Comparison of ENCODE assay signal across 14 cellular contexts in genomic region chr20:61500791-61501321, GRCh38.
A peak's percentile ranks its signal among the peaks of the same experiment; 100 is the strongest.
DNase-seq lines count a peak whose midpoint lies in the region; ATAC-seq, FAIRE-seq and TF ChIP-seq lines count a peak whose summit lies in the region.
"Had no signal": no experiment of that assay in that cellular context is flagged by ENCODE, and none has a peak within 500 bp of the region (broad histone marks: within the 10 kb centered on the region; RNA-seq: fewer than 3 reads in every experiment).

No MANE protein-coding gene starts in this region.

- H3K27me3 Mint-ChIP-seq in activated T-helper 1 cell treated with anti-CD3 and anti-CD28 coated beads, Interleukin-12 subunit alpha, Interleukin-12 subunit beta, Interleukin-2, Interleukin-4 antibody, amounts not matched to agents 30 ng/mL and 10 ng/mL and 1 ng/mL, durations not matched to agents 14 hours and 24 hours and 36 hours (ENCODE audit: insufficient read depth) = no peaks in the 10 kb centered on the region

- no peak overlapping the region for H3K4me3 Mint-ChIP-seq in activated T-helper 1 cell treated with anti-CD3 and anti-CD28 coated beads, Interleukin-12 subunit alpha, Interleukin-12 subunit beta, Interleukin-2, Interleukin-4 antibody, amounts not matched to agents 30 ng/mL and 10 ng/mL and 1 ng/mL, durations not matched to agents 14 hours and 24 hours and 36 hours

- no peak for TF ChIP-seq CTCF in left ventricle myocardium inferior (IDR thresholded peaks at IDR 0.05; ENCODE audit: borderline replicate concordance)

- H4K20me1 ChIP-seq in BLaER1 treated with 17β-estradiol and CSF1 and Interleukin-3, amounts not matched to agents 10 nM and 100 nM = no peaks in the 10 kb centered on the region

- DNase-seq in ELF-1 (ENCODE audit: low read depth, low spot score) = peak; percentile 84
- no peak for DNase-seq in activated T-helper 1 cell treated with anti-CD3 and anti-CD28 coated beads, Interleukin-12 subunit alpha, Interleukin-12 subunit beta, Interleukin-2, Interleukin-4 antibody, amounts not matched to agents 30 ng/mL and 10 ng/mL and 1 ng/mL, durations not matched to agents 14 hours and 24 hours and 36 hours (ENCODE audit: low spot score)
- peak; percentile 98 for DNase-seq in islet precursor cell
- no peak for DNase-seq in frontal cortex (ENCODE audit: low spot score in 2 of 2)
- DNase-seq in left ventricle myocardium inferior = no peak
- DNase-seq in NCI-H510A (lab: John Stamatoyannopoulos, UW) = no peak
- DNase-seq: aorta, hypothalamus, NCI-H2029 had no signal

- no peak for ATAC-seq in GM19463 (IDR thresholded peaks at IDR 0.05; ENCODE audit: unreplicated experiment)
- ATAC-seq: HepG2 had no signal

- no peaks in the 10 kb centered on the region for H3K9me3 ChIP-seq in BLaER1 treated with 17β-estradiol and CSF1 and Interleukin-3, amounts not matched to agents 10 nM and 100 nM (replicated peaks in 1 of 11)
- H3K9me3 ChIP-seq in left ventricle myocardium inferior (replicated peaks) = no peaks in the 10 kb centered on the region
- H3K9me3 ChIP-seq: suprapubic skin had no signal

- no peaks in the 10 kb centered on the region for H3K36me3 Mint-ChIP-seq in activated T-helper 1 cell treated with anti-CD3 and anti-CD28 coated beads, Interleukin-12 subunit alpha, Interleukin-12 subunit beta, Interleukin-2, Interleukin-4 antibody, amounts not matched to agents 30 ng/mL and 10 ng/mL and 1 ng/mL, durations not matched to agents 14 hours and 24 hours and 36 hours (ENCODE audit: low read depth)

- intact Hi-C loops in activated T-helper 1 cell treated with anti-CD3 and anti-CD28 coated beads, Interleukin-12 subunit alpha, Interleukin-12 subunit beta, Interleukin-2, Interleukin-4 antibody, amounts not matched to agents 30 ng/mL and 10 ng/mL and 1 ng/mL, durations not matched to agents 14 hours and 24 hours and 36 hours (cut with micrococcal nuclease) = no loop called here
- intact Hi-C loops in left ventricle myocardium inferior (cut with micrococcal nuclease) = no loop called here

- H3K36me3 ChIP-seq in BLaER1 treated with 17β-estradiol and CSF1 and Interleukin-3, amounts not matched to agents 10 nM and 100 nM = no peaks in the 10 kb centered on the region
- no peaks in the 10 kb centered on the region for H3K36me3 ChIP-seq in left ventricle myocardium inferior
- H3K36me3 ChIP-seq: suprapubic skin had no signal

- FAIRE-seq in frontal cortex (lab: Jason Lieb, UNC) = no peak
- FAIRE-seq: endometrium, HepG2 had no signal

- peak overlapping the region; percentile 87 for H3K27ac Mint-ChIP-seq in activated T-helper 1 cell treated with anti-CD3 and anti-CD28 coated beads, Interleukin-12 subunit alpha, Interleukin-12 subunit beta, Interleukin-2, Interleukin-4 antibody, amounts not matched to agents 30 ng/mL and 10 ng/mL and 1 ng/mL, durations not matched to agents 14 hours and 24 hours and 36 hours

- H3K27ac ChIP-seq in BLaER1 treated with 17β-estradiol and CSF1 and Interleukin-3, amounts not matched to agents 10 nM and 100 nM = no peak overlapping the region
- no peak overlapping the region for H3K27ac ChIP-seq in left ventricle myocardium inferior (replicated peaks)
- H3K27ac ChIP-seq: suprapubic skin had no signal

- no peak overlapping the region for H3K9ac ChIP-seq in BLaER1 treated with 17β-estradiol and CSF1 and Interleukin-3, amounts not matched to agents 10 nM and 100 nM

- H3K9me3 Mint-ChIP-seq in activated T-helper 1 cell treated with anti-CD3 and anti-CD28 coated beads, Interleukin-12 subunit alpha, Interleukin-12 subunit beta, Interleukin-2, Interleukin-4 antibody, amounts not matched to agents 30 ng/mL and 10 ng/mL and 1 ng/mL, durations not matched to agents 14 hours and 24 hours and 36 hours = no peaks in the 10 kb centered on the region

- no peaks in the 10 kb centered on the region for H3K27me3 ChIP-seq in BLaER1 treated with 17β-estradiol and CSF1 and Interleukin-3, amounts not matched to agents 10 nM and 100 nM
- H3K27me3 ChIP-seq in left ventricle myocardium inferior (ENCODE audit: low read depth) = peaks cover 56% of the 10 kb centered on the region

- H3K4me1 ChIP-seq in BLaER1 treated with 17β-estradiol and CSF1 and Interleukin-3, amounts not matched to agents 10 nM and 100 nM = peaks cover 5 to 74% (median 54%) of the 10 kb centered on the region in 10 experiments; a peak in 16 of 20 replicates
- H3K4me1 ChIP-seq in left ventricle myocardium inferior = no peaks in the 10 kb centered on the region
- H3K4me1 ChIP-seq: suprapubic skin had no signal

- H3K4me2 ChIP-seq in BLaER1 treated with 17β-estradiol and CSF1 and Interleukin-3, amounts not matched to agents 10 nM and 100 nM = peak overlapping the region; percentile 16 to 68 (median 39); a peak in 18 of 22 replicates

- no peaks in the 10 kb centered on the region for H3K4me1 Mint-ChIP-seq in activated T-helper 1 cell treated with anti-CD3 and anti-CD28 coated beads, Interleukin-12 subunit alpha, Interleukin-12 subunit beta, Interleukin-2, Interleukin-4 antibody, amounts not matched to agents 30 ng/mL and 10 ng/mL and 1 ng/mL, durations not matched to agents 14 hours and 24 hours and 36 hours (ENCODE audit: low read depth)

- H3K4me3 ChIP-seq in BLaER1 treated with 17β-estradiol and CSF1 and Interleukin-3, amounts not matched to agents 10 nM and 100 nM = no peak overlapping the region
- H3K4me3 ChIP-seq in left ventricle myocardium inferior = no peak overlapping the region
- H3K4me3 ChIP-seq: suprapubic skin had no signal

Comparison
In these comparisons a context has a peak if more than half of its experiments do, and no peak if none do; other contexts are left out.
1. DNase-seq: peak in ELF-1 (single experiment) and islet precursor cell (single experiment); none in activated T-helper 1 cell treated with anti-CD3 and anti-CD28 coated beads, Interleukin-12 subunit alpha, Interleukin-12 subunit beta, Interleukin-2, Interleukin-4 antibody, amounts not matched to agents 30 ng/mL and 10 ng/mL and 1 ng/mL, durations not matched to agents 14 hours and 24 hours and 36 hours (single experiment), frontal cortex (0 of 2), left ventricle myocardium inferior (single experiment) and NCI-H510A (single experiment).